Comparison of ENCODE assay signal across 8 cellular contexts in genomic region chr16:21277927-21278706, GRCh38.
A peak's percentile ranks its signal among the peaks of the same experiment; 100 is the strongest.
DNase-seq lines count a peak whose midpoint lies in the region.

Gene CRYM (minus strand): TSS chr16:21278290. CDS start chr16:21278251, 39 bp downstream.

- no peak within 1 kb of the TSS for H3K27ac Mint-ChIP-seq in T-helper 1 cell treated with Interleukin-12 subunit alpha and Interleukin-12 subunit beta and Interleukin-4 antibody, amounts not matched to agents 30 μg/mL and 1 μg/mL, for 36 hours

- no peaks in the 10 kb centered on the region for H3K4me1 Mint-ChIP-seq in T-helper 1 cell treated with Interleukin-12 subunit alpha and Interleukin-12 subunit beta and Interleukin-4 antibody, amounts not matched to agents 30 μg/mL and 1 μg/mL, for 36 hours (ENCODE audit: low read depth)

- H3K9me3 Mint-ChIP-seq in T-helper 1 cell treated with Interleukin-12 subunit alpha and Interleukin-12 subunit beta and Interleukin-4 antibody, amounts not matched to agents 30 μg/mL and 1 μg/mL, for 36 hours, result no peaks in the 10 kb centered on the region

- peak within 1 kb of the TSS; percentile 22 for H3K4me3 Mint-ChIP-seq in T-helper 1 cell treated with Interleukin-12 subunit alpha and Interleukin-12 subunit beta and Interleukin-4 antibody, amounts not matched to agents 30 μg/mL and 1 μg/mL, for 36 hours

- H3K36me3 Mint-ChIP-seq in T-helper 1 cell treated with Interleukin-12 subunit alpha and Interleukin-12 subunit beta and Interleukin-4 antibody, amounts not matched to agents 30 μg/mL and 1 μg/mL, for 36 hours (ENCODE audit: low read depth), result no peaks in the 10 kb centered on the region

- peak within 1 kb of the TSS; percentile 46 for H3K27ac ChIP-seq in caudate nucleus (ENCODE audit: low read depth, low read length)

- DNase-seq in activated effector memory CD4-positive, alpha-beta T cell treated with anti-CD3 and anti-CD28 coated beads, Interleukin-2, amount 50 U/mL, for 16 hours, result peak; percentile 77
- no peak for DNase-seq in activated effector memory CD4-positive, alpha-beta T cell treated with Interleukin-2 at 50 U/mL for 16 hours
- peak; percentile 60 for DNase-seq in HuH-7.5 (ENCODE audit: low spot score)
- peak in 41 of 61 donors; percentile 6 to 77 (median 42) for DNase-seq in caudate nucleus (lab: John Stamatoyannopoulos, UW)
- peak; percentile 79 for DNase-seq in left kidney (ENCODE audit: low read depth, low spot score)
- peak; percentile 53 to 59 for DNase-seq in stimulated activated CD4-positive, alpha-beta T cell treated with anti-CD3 and anti-CD28 coated beads, Interleukin-2, amount 100 ng/mL, for 48 hours
- DNase-seq in activated gamma-delta T cell (lab: John Stamatoyannopoulos, UW), result no peak

- H3K27me3 Mint-ChIP-seq in T-helper 1 cell treated with Interleukin-12 subunit alpha and Interleukin-12 subunit beta and Interleukin-4 antibody, amounts not matched to agents 30 μg/mL and 1 μg/mL, for 36 hours (ENCODE audit: low read depth), result peaks cover 75% of the 10 kb centered on the region

Comparison
In these comparisons a context has a peak if more than half of its experiments do, and no peak if none do; other contexts are left out.
1. DNase-seq: peak in activated effector memory CD4-positive, alpha-beta T cell treated with anti-CD3 and anti-CD28 coated beads, Interleukin-2, amount 50 U/mL, for 16 hours (single experiment), HuH-7.5 (single experiment), caudate nucleus (41 of 61), left kidney (single experiment) and stimulated activated CD4-positive, alpha-beta T cell treated with anti-CD3 and anti-CD28 coated beads, Interleukin-2, amount 100 ng/mL, for 48 hours (2 of 2); none in activated effector memory CD4-positive, alpha-beta T cell treated with Interleukin-2 at 50 U/mL for 16 hours (single experiment) and activated gamma-delta T cell (single experiment).